Comparison of ENCODE assay signal across 11 cellular contexts in genomic region chr11:63489879-63490278, GRCh38. TPM values are rescaled to one million over a fixed set of nuclear protein-coding genes. Genes with fewer than 3 reads are reported as not detected.
A peak's percentile ranks its signal among the peaks of the same experiment; 100 is the strongest.
DNase-seq lines count a peak whose midpoint lies in the region; ATAC-seq and TF ChIP-seq lines count a peak whose summit lies in the region.
"Had no signal": no experiment of that assay in that cellular context is flagged by ENCODE, and none has a peak within 500 bp of the region (broad histone marks: within the 10 kb centered on the region; RNA-seq: fewer than 3 reads in every experiment).

No MANE protein-coding gene starts in this region.

- H3K27me3 Mint-ChIP-seq in CD8-positive, alpha-beta T cell (ENCODE audit: low read depth), result peaks cover 14% of the 10 kb centered on the region
- peaks cover 42% of the 10 kb centered on the region for H3K27me3 Mint-ChIP-seq in nephron (ENCODE audit: low read depth)
- H3K27me3 Mint-ChIP-seq in activated T-helper 17 cell treated with anti-CD3 and anti-CD28 coated beads, Interleukin-2, amount 50 U/mL, for 72 hours, result peaks cover 40% of the 10 kb centered on the region
- H3K27me3 Mint-ChIP-seq: effector memory CD8-positive, alpha-beta T cell had no signal

- POLR2A ChIA-PET in CD8-positive, alpha-beta T cell (lab: Charles Lee), result interaction anchor here (1.4 kb wide), 1 partner anchor 11 kb away, joined by 3 read pairs; no protein-coding TSS in a partner anchor

- H3K9me3 ChIP-seq in CD8-positive, alpha-beta T cell (ENCODE audit: low read length), result peaks cover 7% of the 10 kb centered on the region

- peaks cover 6% of the 10 kb centered on the region for H3K4me1 ChIP-seq in CD8-positive, alpha-beta T cell (ENCODE audit: insufficient read depth, low read length)

- no peak overlapping the region for H3K27ac ChIP-seq in CD8-positive, alpha-beta T cell (ENCODE audit: low read depth, low read length)

- peak overlapping the region; percentile 40 for H3K4me3 Mint-ChIP-seq in CD8-positive, alpha-beta T cell
- H3K4me3 Mint-ChIP-seq in nephron, result peak overlapping the region; percentile 10 to 85 (median 84)
- H3K4me3 Mint-ChIP-seq in activated T-helper 17 cell treated with anti-CD3 and anti-CD28 coated beads, Interleukin-2, amount 50 U/mL, for 72 hours, result no peak overlapping the region

- H3K27me3 ChIP-seq in CD8-positive, alpha-beta T cell (ENCODE audit: insufficient read depth, low read length), result no peaks in the 10 kb centered on the region

- no peaks in the 10 kb centered on the region for H3K36me3 ChIP-seq in CD8-positive, alpha-beta T cell (ENCODE audit: insufficient read depth, low read length)

- CTCF ChIA-PET in CD8-positive, alpha-beta T cell (lab: Charles Lee), result interaction anchor here (1.3 to 5.0 kb wide), 6 partner anchors 11 to 249 kb away, joined by 3 to 30 read pairs (median 7); partner anchors contain the start of gene PLAAT4

- H3K36me3 Mint-ChIP-seq in CD8-positive, alpha-beta T cell, result peaks cover 3% of the 10 kb centered on the region
- no peaks in the 10 kb centered on the region for H3K36me3 Mint-ChIP-seq in nephron (ENCODE audit: low read depth)
- no peaks in the 10 kb centered on the region for H3K36me3 Mint-ChIP-seq in activated T-helper 17 cell treated with anti-CD3 and anti-CD28 coated beads, Interleukin-2, amount 50 U/mL, for 72 hours (ENCODE audit: low read depth)

- no peak for TF ChIP-seq CTCF in CD8-positive, alpha-beta T cell (IDR thresholded peaks at IDR 0.05)
- TF ChIP-seq CTCF in epithelial cell of proximal tubule (conservative IDR thresholded peaks at IDR 0.05; ENCODE audit: low read depth, low read length) (peak; percentile 4), nephron (IDR thresholded peaks at IDR 0.05; ENCODE audit: unreplicated experiment in 3 of 3) (no peak)

- no peak for DNase-seq in CD8-positive, alpha-beta T cell
- DNase-seq in NCI-H82 (lab: John Stamatoyannopoulos, UW) (peak; percentile 48), epithelial cell of proximal tubule (ENCODE audit: low read depth) (no peak), left lobe of liver (ENCODE audit: low spot score) (no peak), T1000 (lab: John Stamatoyannopoulos, UW) (no peak)
- DNase-seq: effector memory CD8-positive, alpha-beta T cell; NCI-H187 had no signal

- ATAC-seq in CD8-positive, alpha-beta T cell, result no peak
- ATAC-seq in GM18520 (IDR thresholded peaks at IDR 0.05; ENCODE audit: unreplicated experiment) (no peak), left lobe of liver (no peak)
- no peak for ATAC-seq in activated T-helper 17 cell treated with anti-CD3 and anti-CD28 coated beads, Interleukin-2, amount 50 U/mL, for 72 hours (replicated peaks)
- ATAC-seq: effector memory CD8-positive, alpha-beta T cell had no signal

- intact Hi-C loops in CD8-positive, alpha-beta T cell (cut with DNase I, micrococcal nuclease), result no loop called here

- peaks cover 14% of the 10 kb centered on the region for H3K9me3 Mint-ChIP-seq in CD8-positive, alpha-beta T cell
- peaks cover 15% of the 10 kb centered on the region for H3K9me3 Mint-ChIP-seq in nephron
- H3K9me3 Mint-ChIP-seq in activated T-helper 17 cell treated with anti-CD3 and anti-CD28 coated beads, Interleukin-2, amount 50 U/mL, for 72 hours, result no peaks in the 10 kb centered on the region

- H3K4me3 ChIP-seq in CD8-positive, alpha-beta T cell (ENCODE audit: low read depth, low read length), result no peak overlapping the region
- no peak overlapping the region for H3K4me3 ChIP-seq in epithelial cell of proximal tubule (ENCODE audit: low read depth, low read length)

- peaks cover 17% of the 10 kb centered on the region for H3K4me1 Mint-ChIP-seq in CD8-positive, alpha-beta T cell (ENCODE audit: low read depth)
- H3K4me1 Mint-ChIP-seq in nephron, result peaks cover 32% of the 10 kb centered on the region
- H3K4me1 Mint-ChIP-seq in activated T-helper 17 cell treated with anti-CD3 and anti-CD28 coated beads, Interleukin-2, amount 50 U/mL, for 72 hours, result no peaks in the 10 kb centered on the region

- no peak overlapping the region for H3K27ac Mint-ChIP-seq in CD8-positive, alpha-beta T cell
- H3K27ac Mint-ChIP-seq in nephron, result peak overlapping the region in 2 of 3 experiments; percentile 8 to 66
- H3K27ac Mint-ChIP-seq in activated T-helper 17 cell treated with anti-CD3 and anti-CD28 coated beads, Interleukin-2, amount 50 U/mL, for 72 hours, result no peak overlapping the region

RNA-seq across cellular contexts. Expression of gene PLAAT5, which starts 1.1 kb away (rescaled TPM):
- not detected for total RNA-seq in CD8-positive, alpha-beta T cell
- 0.06 and 1.6 TPM in 2 replicates for total RNA-seq in epithelial cell of proximal tubule
- total RNA-seq in left lobe of liver, result not detected
- under 1 TPM in 1 of 2 donors, not detected in 1; 0.11 TPM for total RNA-seq in activated T-helper 17 cell treated with anti-CD3 and anti-CD28 coated beads, Interleukin-2, amount 50 U/mL, for 72 hours
- total RNA-seq: SK-MEL-5 had no signal

RNA-seq across cellular contexts. Expression of gene LGALS12, which starts 16.0 kb away (rescaled TPM):
- total RNA-seq in CD8-positive, alpha-beta T cell, result not detected
- total RNA-seq in epithelial cell of proximal tubule, result 0.07 TPM in 1 of 2 replicates, not detected in the other
- total RNA-seq in left lobe of liver, result not detected
- total RNA-seq in activated T-helper 17 cell treated with anti-CD3 and anti-CD28 coated beads, Interleukin-2, amount 50 U/mL, for 72 hours, result not detected
- total RNA-seq: SK-MEL-5 had no signal

RNA-seq across cellular contexts. Expression of gene PLAAT4, which starts 46.7 kb away (rescaled TPM):
- 10 to 100 TPM; 81.9 to 84.0 TPM for total RNA-seq in CD8-positive, alpha-beta T cell
- total RNA-seq in epithelial cell of proximal tubule (31.7 and 32.7 TPM in 2 replicates), left lobe of liver (47.6 TPM)
- total RNA-seq in activated T-helper 17 cell treated with anti-CD3 and anti-CD28 coated beads, Interleukin-2, amount 50 U/mL, for 72 hours, result 10 to 100 TPM; 20.7 to 22.1 TPM
- total RNA-seq: SK-MEL-5 had no signal

Comparison
In these comparisons a context has a peak if more than half of its experiments do, and no peak if none do; other contexts are left out.
1. H3K27ac Mint-ChIP-seq: peak in nephron (2 of 3); none in CD8-positive, alpha-beta T cell (single experiment) and activated T-helper 17 cell treated with anti-CD3 and anti-CD28 coated beads, Interleukin-2, amount 50 U/mL, for 72 hours (single experiment).